Comparison of ENCODE assay signal across 19 cellular contexts in genomic region chr15:90917569-90917968, GRCh38. TPM values are rescaled to one million over a fixed set of nuclear protein-coding genes. Genes with fewer than 3 reads are reported as not detected.
DNase-seq lines count a peak whose midpoint lies in the region; ATAC-seq and TF ChIP-seq lines count a peak whose summit lies in the region.
"Had no signal": no experiment of that assay in that cellular context is flagged by ENCODE, and none has a peak within 500 bp of the region (broad histone marks: within the 10 kb centered on the region; RNA-seq: fewer than 3 reads in every experiment).

No MANE protein-coding gene starts in this region.

- H3K4me3 Mint-ChIP-seq in activated T-cell treated with anti-CD3 and anti-CD28 coated beads, Interleukin-2, amount 50 U/mL, for 24 hours = no peak overlapping the region
- no peak overlapping the region for H3K4me3 Mint-ChIP-seq in activated T-cell treated with anti-CD3 and anti-CD28 coated beads, Interleukin-2, amount 50 U/mL, for 72 hours
- peak overlapping the region; percentile 66 for H3K4me3 Mint-ChIP-seq in T-helper 17 cell
- H3K4me3 Mint-ChIP-seq in CD4-positive, alpha-beta T cell = no peak overlapping the region

- H4K20me1 ChIP-seq in osteoblast (ENCODE audit: insufficient read depth, low read length) = no peaks in the 10 kb centered on the region

- H3K27me3 ChIP-seq in osteoblast (ENCODE audit: insufficient read depth, low read length) (no peaks in the 10 kb centered on the region), Peyer's patch (no peaks in the 10 kb centered on the region)
- H3K27me3 ChIP-seq in CD4-positive, alpha-beta T cell (ENCODE audit: control insufficient read depth, insufficient read depth, low read length) = no peaks in the 10 kb centered on the region

- CTCF ChIA-PET in CD4-positive, alpha-beta T cell (lab: Charles Lee) = no interaction called here

- H3K9me3 ChIP-seq in T-helper 17 cell (ENCODE audit: control insufficient read depth, low read length, poor library complexity, severe bottlenecking) (no peaks in the 10 kb centered on the region), osteoblast (ENCODE audit: low read depth, low read length) (no peaks in the 10 kb centered on the region), Peyer's patch (no peaks in the 10 kb centered on the region)
- no peaks in the 10 kb centered on the region for H3K9me3 ChIP-seq in CD4-positive, alpha-beta T cell (ENCODE audit: control insufficient read depth, low read length)

- no peaks in the 10 kb centered on the region for H3K27me3 Mint-ChIP-seq in activated T-cell treated with anti-CD3 and anti-CD28 coated beads, Interleukin-2, amount 50 U/mL, for 24 hours
- H3K27me3 Mint-ChIP-seq in activated T-cell treated with anti-CD3 and anti-CD28 coated beads, Interleukin-2, amount 50 U/mL, for 72 hours (ENCODE audit: low read depth) = no peaks in the 10 kb centered on the region
- no peaks in the 10 kb centered on the region for H3K27me3 Mint-ChIP-seq in T-helper 17 cell
- no peaks in the 10 kb centered on the region for H3K27me3 Mint-ChIP-seq in CD4-positive, alpha-beta T cell

- H3K4me3 ChIP-seq in osteoblast (ENCODE audit: insufficient read depth, low read length) (no peak overlapping the region), Peyer's patch (no peak overlapping the region)

- H2AFZ ChIP-seq in osteoblast (ENCODE audit: low read length) = no peak overlapping the region

- H3K36me3 ChIP-seq in osteoblast (ENCODE audit: insufficient read depth, low read length) (peaks cover 58% of the 10 kb centered on the region), Peyer's patch (peaks cover 0 to 95% (median 0%) of the 10 kb centered on the region in 3 donors)

- no peaks in the 10 kb centered on the region for H3K9me3 Mint-ChIP-seq in activated T-cell treated with anti-CD3 and anti-CD28 coated beads, Interleukin-2, amount 50 U/mL, for 24 hours
- no peaks in the 10 kb centered on the region for H3K9me3 Mint-ChIP-seq in activated T-cell treated with anti-CD3 and anti-CD28 coated beads, Interleukin-2, amount 50 U/mL, for 72 hours
- H3K9me3 Mint-ChIP-seq in CD4-positive, alpha-beta T cell = no peaks in the 10 kb centered on the region

- no peaks in the 10 kb centered on the region for H3K79me2 ChIP-seq in osteoblast (ENCODE audit: insufficient read depth, low read length)

- peaks cover 98% of the 10 kb centered on the region for H3K36me3 Mint-ChIP-seq in activated T-cell treated with anti-CD3 and anti-CD28 coated beads, Interleukin-2, amount 50 U/mL, for 24 hours (ENCODE audit: low read depth)
- peaks cover 7 to 28% of the 10 kb centered on the region in 2 donors for H3K36me3 Mint-ChIP-seq in activated T-cell treated with anti-CD3 and anti-CD28 coated beads, Interleukin-2, amount 50 U/mL, for 72 hours (ENCODE audit: insufficient read depth in 2 of 2)
- peaks cover 9% of the 10 kb centered on the region for H3K36me3 Mint-ChIP-seq in T-helper 17 cell (ENCODE audit: low read depth)
- peaks cover 83% of the 10 kb centered on the region for H3K36me3 Mint-ChIP-seq in CD4-positive, alpha-beta T cell (ENCODE audit: low read depth)

- peaks cover 9% of the 10 kb centered on the region for H3K4me1 Mint-ChIP-seq in activated T-cell treated with anti-CD3 and anti-CD28 coated beads, Interleukin-2, amount 50 U/mL, for 24 hours (ENCODE audit: low read depth)
- H3K4me1 Mint-ChIP-seq in activated T-cell treated with anti-CD3 and anti-CD28 coated beads, Interleukin-2, amount 50 U/mL, for 72 hours (ENCODE audit: low read depth) = peaks cover 7% of the 10 kb centered on the region
- peaks cover 9% of the 10 kb centered on the region for H3K4me1 Mint-ChIP-seq in T-helper 17 cell
- H3K4me1 Mint-ChIP-seq in CD4-positive, alpha-beta T cell (ENCODE audit: low read depth) = no peaks in the 10 kb centered on the region

- H3K27ac ChIP-seq in osteoblast (ENCODE audit: low read depth, low read length) (no peak overlapping the region), Peyer's patch (no peak overlapping the region)
- H3K27ac ChIP-seq in CD4-positive, alpha-beta T cell (ENCODE audit: low read depth, low read length) = no peak overlapping the region
- H3K27ac ChIP-seq: 22Rv1, C4-2B had no signal

- no peak overlapping the region for H3K4me2 ChIP-seq in osteoblast (ENCODE audit: insufficient read depth, low read length)

- no peak for ATAC-seq in activated T-cell treated with anti-CD3 and anti-CD28 coated beads, Interleukin-2, amount 50 U/mL, for 72 hours (replicated peaks in 1 of 2)
- ATAC-seq in T-helper 17 cell (no peak), GM21737 (IDR thresholded peaks at IDR 0.05; ENCODE audit: unreplicated experiment) (no peak)
- no peak for ATAC-seq in CD4-positive, alpha-beta T cell (ENCODE audit: poor library complexity)

- no peak for TF ChIP-seq POLR2A in Peyer's patch (IDR thresholded peaks at IDR 0.05)

- peak overlapping the region; percentile 9 for H3K27ac Mint-ChIP-seq in activated T-cell treated with anti-CD3 and anti-CD28 coated beads, Interleukin-2, amount 50 U/mL, for 24 hours
- H3K27ac Mint-ChIP-seq in activated T-cell treated with anti-CD3 and anti-CD28 coated beads, Interleukin-2, amount 50 U/mL, for 72 hours = no peak overlapping the region
- no peak overlapping the region for H3K27ac Mint-ChIP-seq in T-helper 17 cell
- no peak overlapping the region for H3K27ac Mint-ChIP-seq in CD4-positive, alpha-beta T cell

- no peak for DNase-seq in activated T-cell treated with anti-CD3 and anti-CD28 coated beads, Interleukin-2, amount 50 U/mL, for 24 hours
- DNase-seq in activated T-cell treated with anti-CD3 and anti-CD28 coated beads, Interleukin-2, amount 50 U/mL, for 72 hours = no peak
- DNase-seq in T-helper 17 cell = no peak
- DNase-seq in epidermal melanocyte (ENCODE audit: insufficient read length, low spot score) = peak; percentile 4
- DNase-seq in osteoblast (ENCODE audit: insufficient read length, low spot score, missing footprints) = peak; percentile 69
- no peak for DNase-seq in CD4-positive, alpha-beta T cell
- no peak for DNase-seq in Peyer's patch
- DNase-seq: AML-193; DND-41; H7; NCI-H1105; NCI-H1694; NCI-H2081 treated with DMSO at 0.1 percent for 48 hours; NCI-H510A; NCI-H748 treated with DMSO at 0.1 percent for 48 hours; NK-92 treated with Interleukin-12 subunit alpha and Interleukin-12 subunit beta, amount 100 ng/mL, for 24 hours had no signal

- no peak for TF ChIP-seq CTCF in osteoblast (IDR thresholded peaks at IDR 0.05; ENCODE audit: extremely low read depth, low read depth, low read length)
- TF ChIP-seq CTCF in CD4-positive, alpha-beta T cell (IDR thresholded peaks at IDR 0.05) = no peak
- no peak for TF ChIP-seq CTCF in Peyer's patch (IDR thresholded peaks at IDR 0.05)

- POLR2A ChIA-PET in CD4-positive, alpha-beta T cell (lab: Charles Lee) = interaction anchor here (1.5 to 1.9 kb wide), 2 partner anchors 12 to 17 kb away, joined by 4 to 6 read pairs; partner anchors contain the start of gene UNC45A

- intact Hi-C loops in CD4-positive, alpha-beta T cell (cut with DNase I, micrococcal nuclease) = no loop called here

- H3K4me1 ChIP-seq in osteoblast (ENCODE audit: insufficient read depth, low read length) = no peaks in the 10 kb centered on the region
- H3K4me1 ChIP-seq in Peyer's patch = no peaks in the 10 kb centered on the region

RNA-seq across cellular contexts. Expression of gene MAN2A2, which starts 14.5 kb away (rescaled TPM):
- total RNA-seq in activated T-cell treated with anti-CD3 and anti-CD28 coated beads, Interleukin-2, amount 50 U/mL, for 72 hours = 100 to 1,000 TPM; 159 to 190 TPM
- total RNA-seq in T-helper 17 cell (100 to 1,000 TPM; 159 to 186 TPM), osteoblast (15.2 and 20.0 TPM in 2 replicates), Peyer's patch (100 to 1,000 TPM in 3 of 4 donors, 10 to 100 TPM in 1; 76.2 to 188 (median 141) TPM)
- total RNA-seq in CD4-positive, alpha-beta T cell = 100 to 1,000 TPM; 125 to 128 TPM

RNA-seq across cellular contexts. Expression of gene HDDC3, which starts 14.8 kb away (rescaled TPM):
- 10 to 100 TPM; 37.6 to 53.7 TPM for total RNA-seq in activated T-cell treated with anti-CD3 and anti-CD28 coated beads, Interleukin-2, amount 50 U/mL, for 72 hours
- total RNA-seq in T-helper 17 cell (10 to 100 TPM; 11.1 to 12.9 TPM), osteoblast (8.8 and 11.6 TPM in 2 replicates), Peyer's patch (10 to 100 TPM; 16.5 to 35.6 (median 23.4) TPM)
- 10 to 100 TPM in 1 of 2 experiments, 1 to 10 TPM in 1; 9.9 to 10.8 TPM for total RNA-seq in CD4-positive, alpha-beta T cell

RNA-seq across cellular contexts. Expression of gene UNC45A, which starts 17.5 kb away (rescaled TPM):
- 10 to 100 TPM; 65.9 to 76.8 TPM for total RNA-seq in activated T-cell treated with anti-CD3 and anti-CD28 coated beads, Interleukin-2, amount 50 U/mL, for 72 hours
- total RNA-seq in T-helper 17 cell (10 to 100 TPM; 36.9 to 38.3 TPM), osteoblast (72.5 and 74.9 TPM in 2 replicates), Peyer's patch (10 to 100 TPM; 45.6 to 78.4 (median 55.3) TPM)
- total RNA-seq in CD4-positive, alpha-beta T cell = 10 to 100 TPM; 17.6 to 18.9 TPM

RNA-seq across cellular contexts. Expression of gene FES, which starts 33.3 kb away (rescaled TPM):
- total RNA-seq in activated T-cell treated with anti-CD3 and anti-CD28 coated beads, Interleukin-2, amount 50 U/mL, for 72 hours = 10 to 100 TPM; 68.3 to 81.5 TPM
- total RNA-seq in T-helper 17 cell (10 to 100 TPM in 1 of 2 donors, 1 to 10 TPM in 1; 6.0 to 12.7 TPM), osteoblast (19.2 and 20.3 TPM in 2 replicates), Peyer's patch (10 to 100 TPM in 3 of 4 donors, 1 to 10 TPM in 1; 4.7 to 37.1 (median 20.5) TPM)
- 1 to 10 TPM; 3.0 to 5.5 TPM for total RNA-seq in CD4-positive, alpha-beta T cell

RNA-seq across cellular contexts. Expression of gene RCCD1, which starts 37.1 kb away (rescaled TPM):
- total RNA-seq in activated T-cell treated with anti-CD3 and anti-CD28 coated beads, Interleukin-2, amount 50 U/mL, for 72 hours = 10 to 100 TPM; 26.2 to 27.6 TPM
- total RNA-seq in T-helper 17 cell (1 to 10 TPM; 3.7 to 5.3 TPM), osteoblast (11.2 TPM in 2 replicates), Peyer's patch (10 to 100 TPM; 10.2 to 23.1 (median 20.1) TPM)
- 1 to 10 TPM; 4.5 to 4.8 TPM for total RNA-seq in CD4-positive, alpha-beta T cell

Comparison
In these comparisons a context has a peak if more than half of its experiments do, and no peak if none do; other contexts are left out.
1. DNase-seq: peak in epidermal melanocyte (single experiment) and osteoblast (single experiment); none in activated T-cell treated with anti-CD3 and anti-CD28 coated beads, Interleukin-2, amount 50 U/mL, for 24 hours (single experiment), activated T-cell treated with anti-CD3 and anti-CD28 coated beads, Interleukin-2, amount 50 U/mL, for 72 hours (0 of 2), T-helper 17 cell (0 of 3), CD4-positive, alpha-beta T cell (0 of 10) and Peyer's patch (0 of 3).